21 cellular contexts compared by ENCODE assay signal in genomic region chr5:98175474-98175873, GRCh38.
"Had no signal": no experiment of that assay in that cellular context is flagged by ENCODE, and none has a peak within 500 bp of the region (broad histone marks: within the 10 kb centered on the region; RNA-seq: fewer than 3 reads in every experiment).

No MANE protein-coding gene starts in this region.

- DNase-seq: KBM-7, MV-4-11, NCI-H1048, NCI-H1105, NCI-H1417, NCI-H1436 treated with DMSO at 0.1 percent for 48 hours, NCI-H1694, NCI-H187 treated with DMSO at 0.1 percent for 48 hours, NCI-H2029 treated with DMSO at 0.1 percent for 48 hours, NCI-H2107, NCI-H2227 treated with DMSO at 0.1 percent for 48 hours, NCI-H524, NCI-H69, NCI-H774, Right ventricle myocardium superior, RPMI8226, SIG-M5 had no signal

- H3K4me1 ChIP-seq: SJSA1 had no signal

- ATAC-seq: HepG2 had no signal

- H3K9me3 ChIP-seq: SJSA1 had no signal

- H3K27ac ChIP-seq: SJSA1, SK-N-MC had no signal

- H3K36me3 ChIP-seq: SJSA1 had no signal

- H3K4me3 ChIP-seq: SJSA1, SK-N-MC had no signal

- FAIRE-seq: HepG2, RCC 7860 had no signal

- H3K27me3 ChIP-seq: SJSA1 had no signal
